8 cellular contexts compared by ENCODE assay signal in the genomic region with DNA sequence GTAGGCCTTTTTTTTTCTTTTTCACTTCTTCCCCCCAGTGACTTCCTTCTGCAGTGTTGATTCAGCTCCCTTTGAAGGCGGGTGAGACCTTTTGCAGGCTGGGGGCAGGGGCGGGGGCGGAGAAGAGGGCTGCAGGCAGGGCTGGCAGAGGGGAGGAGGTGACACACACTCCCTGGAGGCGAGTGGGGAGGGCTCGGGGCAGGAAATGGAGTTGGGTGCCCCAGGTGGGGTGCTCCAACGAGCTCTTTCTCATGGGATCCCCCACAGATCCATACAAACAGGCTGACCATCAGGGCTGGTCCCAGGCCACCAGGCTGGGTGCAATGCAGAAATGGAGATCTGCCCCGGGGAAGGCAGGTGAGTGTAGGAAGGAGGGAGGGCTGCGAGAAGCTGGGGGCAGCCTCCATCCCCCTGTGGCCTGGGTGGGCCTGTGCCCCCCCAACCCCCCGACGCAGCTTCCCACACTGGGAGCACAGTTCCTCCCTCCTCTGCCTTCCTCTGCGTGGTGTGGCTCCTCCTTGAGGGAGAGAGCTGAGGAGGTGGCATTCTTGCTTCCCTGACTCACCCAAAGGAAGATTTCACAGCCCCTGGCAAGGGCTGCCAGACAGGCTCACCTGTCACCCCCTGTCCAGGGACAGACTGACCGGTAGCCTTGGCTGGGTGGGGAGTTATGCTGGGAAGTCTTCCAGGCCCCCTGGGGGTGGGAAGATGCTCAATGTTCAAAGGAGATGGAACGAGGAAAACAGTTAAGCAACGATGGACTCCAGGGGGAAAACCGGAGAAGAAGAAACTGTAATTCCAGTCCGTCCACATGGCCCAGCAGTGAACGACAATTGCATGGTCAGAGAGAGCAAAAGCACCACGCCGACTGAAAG. TPM values are rescaled to one million over a fixed set of nuclear protein-coding genes. Genes with fewer than 3 reads are reported as not detected.
DNase-seq lines count a peak whose midpoint lies in the region; ATAC-seq and FAIRE-seq lines count a peak whose summit lies in the region.

No MANE protein-coding gene starts in this region.

- peaks cover 12% of the 10 kb centered on the region; the same call in 1 of the 2 replicates for H3K27me3 ChIP-seq in BLaER1
- peaks cover 4 to 5% of the 10 kb centered on the region in 2 donors for H3K27me3 ChIP-seq in small intestine (ENCODE audit: control insufficient read depth in 2 of 2, insufficient read depth in 2 of 2, low read length in 2 of 2)

- DNase-seq in T-helper 22 cell (ENCODE audit: low read depth) (peak; percentile 88), amniotic stem cell (lab: John Stamatoyannopoulos, UW) (peak; percentile 20), kidney glomerular epithelial cell (lab: John Stamatoyannopoulos, UW) (peak; percentile 84), small intestine (no peak)
- DNase-seq in stimulated activated CD8-positive, alpha-beta memory T cell treated with anti-CD3 and anti-CD28 coated beads, Interleukin-15, amount 100 ng/mL, for 1 hour (ENCODE audit: low read depth): peak; percentile 71

- H3K27ac ChIP-seq in BLaER1 (peak overlapping the region; percentile 59), small intestine (ENCODE audit: low read depth in 1 of 2, low read length in 1 of 2) (no peak overlapping the region)

- H3K4me1 ChIP-seq in BLaER1 (peaks cover 88% of the 10 kb centered on the region), small intestine (ENCODE audit: control insufficient read depth in 2 of 2, insufficient read depth in 1 of 2, low read depth in 1 of 2, low read length in 1 of 2) (peaks cover 2% of the 10 kb centered on the region in 2 donors)

- peak overlapping the region; percentile 48 for H3K9ac ChIP-seq in BLaER1

- H4K20me1 ChIP-seq in BLaER1: peaks cover 11% of the 10 kb centered on the region; the same call in 1 of the 2 replicates

- no peaks in the 10 kb centered on the region for H3K9me3 ChIP-seq in BLaER1
- H3K9me3 ChIP-seq in small intestine (ENCODE audit: control insufficient read depth, low read depth): no peaks in the 10 kb centered on the region

- ATAC-seq in HG03066 (IDR thresholded peaks at IDR 0.05; ENCODE audit: low read depth, unreplicated experiment) (peak; percentile 38), HG03469 (IDR thresholded peaks at IDR 0.05; ENCODE audit: unreplicated experiment) (no peak)

- 6 to 17% (median 12%) methylated on average over 19 of the region's 19 CpGs for WGBS in small intestine, 3 donors

- H3K4me3 ChIP-seq in BLaER1 (peak overlapping the region; percentile 48), small intestine (ENCODE audit: low read depth in 1 of 2, low read length in 2 of 2) (peak overlapping the region in 1 of 2 donors; percentile 9)

- H3K36me3 ChIP-seq in BLaER1 (no peaks in the 10 kb centered on the region), small intestine (ENCODE audit: control insufficient read depth in 2 of 2, insufficient read depth in 2 of 2, low read length in 2 of 2) (no peaks in the 10 kb centered on the region)

- H3K4me2 ChIP-seq in BLaER1: peak overlapping the region; percentile 100

- no peak for FAIRE-seq in small intestine (lab: Jason Lieb, UNC)

RNA-seq across cellular contexts. Expression of a gene that starts 7.1 kb away (rescaled TPM):
- polyA plus RNA-seq in small intestine: 10 to 100 TPM in 2 of 3 donors, 1 to 10 TPM in 1; 4.5 to 16.4 (median 15.4) TPM

RNA-seq across cellular contexts. Expression of a gene that starts 12.0 kb away (rescaled TPM):
- 10 to 100 TPM; 10.7 to 31.5 (median 30.0) TPM for polyA plus RNA-seq in small intestine

RNA-seq across cellular contexts. Expression of a gene that starts 54.3 kb away (rescaled TPM):
- 100 to 1,000 TPM; 116 to 128 (median 128) TPM for polyA plus RNA-seq in small intestine
